Comparison of ENCODE assay signal across 8 cellular contexts in the genomic region with DNA sequence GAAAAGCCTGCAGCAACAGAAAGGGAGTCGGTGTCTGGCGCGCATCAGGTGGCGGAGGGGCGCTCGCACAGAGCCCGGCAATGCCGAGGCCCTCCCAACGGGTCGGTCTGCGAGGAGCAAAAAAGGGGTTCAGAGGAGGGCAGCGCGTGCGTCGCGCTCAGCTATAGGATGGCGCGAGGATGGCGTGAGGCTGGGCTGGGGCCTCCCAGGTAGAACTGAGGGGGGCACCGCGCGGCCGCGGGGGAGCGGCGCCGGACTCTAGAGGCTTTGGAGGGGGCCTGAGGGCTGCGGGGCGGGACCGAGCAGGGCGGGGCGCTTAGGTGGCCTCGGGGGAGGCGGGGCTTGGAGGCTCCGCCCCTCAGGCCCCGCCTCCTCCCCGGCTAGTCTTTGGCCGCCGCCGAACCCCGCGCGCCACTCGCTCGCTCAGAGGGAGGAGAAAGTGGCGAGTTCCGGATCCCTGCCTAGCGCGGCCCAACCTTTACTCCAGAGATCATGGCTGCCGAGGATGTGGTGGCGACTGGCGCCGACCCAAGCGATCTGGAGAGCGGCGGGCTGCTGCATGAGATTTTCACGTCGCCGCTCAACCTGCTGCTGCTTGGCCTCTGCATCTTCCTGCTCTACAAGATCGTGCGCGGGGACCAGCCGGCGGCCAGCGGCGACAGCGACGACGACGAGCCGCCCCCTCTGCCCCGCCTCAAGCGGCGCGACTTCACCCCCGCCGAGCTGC. TPM values are rescaled to one million over a fixed set of nuclear protein-coding genes. Genes with fewer than 3 reads are reported as not detected.
A peak's percentile ranks its signal among the peaks of the same experiment; 100 is the strongest.
DNase-seq lines count a peak whose midpoint lies in the region; ATAC-seq and TF ChIP-seq lines count a peak whose summit lies in the region.

A gene (plus strand): TSS at position 414 of the 727 bp plus-strand sequence. CDS start 79 bp downstream, at position 493.

- CTCF ChIA-PET in T-cell (lab: Charles Lee) = interaction anchor here in 1 of 2 donors (1.0 kb wide), 1 partner anchor 701 kb away, joined by 4 read pairs; no protein-coding TSS in a partner anchor

- TF ChIP-seq EP300 in upper lobe of left lung (IDR thresholded peaks at IDR 0.05) = no peak

- H3K4me3 Mint-ChIP-seq in T-cell = peak within 1 kb of the TSS; percentile 80 to 89 (median 82)

- H3K27ac Mint-ChIP-seq in T-cell = peak within 1 kb of the TSS; percentile 78 to 79

- ATAC-seq in T-cell (replicated peaks in 1 of 4) (peak; percentile 94 to 96 (median 96)), heart right ventricle (peak; percentile 96 to 98 (median 97)), upper lobe of left lung (ENCODE audit: low FRiP score in 2 of 2) (peak; percentile 96 to 97)

- peak in 3 of 4 donors; percentile 68 to 82 (median 74) for TF ChIP-seq POLR2A in upper lobe of left lung (IDR thresholded peaks at IDR 0.05)

- no peak for TF ChIP-seq CTCF in GM10266 (IDR thresholded peaks at IDR 0.05; ENCODE audit: control insufficient read depth, insufficient read depth, low read depth, missing control alignments)
- no peak for TF ChIP-seq CTCF in HFF-Myc (IDR thresholded peaks at IDR 0.05; ENCODE audit: low read depth, low read length, missing control alignments)
- no peak for TF ChIP-seq CTCF in heart right ventricle (IDR thresholded peaks at IDR 0.05)
- TF ChIP-seq CTCF in upper lobe of left lung (IDR thresholded peaks at IDR 0.05) = no peak

- H3K4me3 ChIP-seq in HFF-Myc (replicated peaks; ENCODE audit: low read depth, low read length) (peak within 1 kb of the TSS; percentile 81), heart right ventricle (peak within 1 kb of the TSS; percentile 58 to 85 (median 74)), upper lobe of left lung (peak within 1 kb of the TSS; percentile 47 to 85 (median 64))

- 1 to 38% (median 1%) methylated on average over 34 to 71 of the region's 77 CpGs for WGBS in adipose tissue, 3 donors
- 0 to 1% methylated on average over 8 to 66 of the region's 77 CpGs for WGBS in heart right ventricle, 2 donors
- 2 to 56% methylated on average over 11 to 65 of the region's 77 CpGs for WGBS in upper lobe of left lung, 2 donors

- intact Hi-C loops in heart right ventricle (cut with DNase I) = no loop called here
- intact Hi-C loops in posterior vena cava (cut with DNase I) = no loop called here

- no peaks in the 10 kb centered on the region for H3K36me3 Mint-ChIP-seq in T-cell

- peaks cover 0 to 3% of the 10 kb centered on the region in 2 donors for H3K27me3 Mint-ChIP-seq in T-cell

- peaks cover 0 to 23% (median 0%) of the 10 kb centered on the region in 9 donors for H3K4me1 ChIP-seq in heart right ventricle
- peaks cover 0 to 10% (median 2%) of the 10 kb centered on the region in 4 donors for H3K4me1 ChIP-seq in upper lobe of left lung

- peaks cover 25 to 36% (median 31%) of the 10 kb centered on the region in 3 donors for H3K4me1 Mint-ChIP-seq in T-cell

- H3K9me3 Mint-ChIP-seq in T-cell = no peaks in the 10 kb centered on the region

- peaks cover 0 to 9% (median 0%) of the 10 kb centered on the region in 9 donors for H3K36me3 ChIP-seq in heart right ventricle
- H3K36me3 ChIP-seq in upper lobe of left lung = no peaks in the 10 kb centered on the region

- DNase-seq in GM10266 (ENCODE audit: extremely low spot score) (peak; percentile 88), HFF-Myc (ENCODE audit: extremely low read depth, low read depth) (peak; percentile 48), NAMALWA (ENCODE audit: low spot score) (peak; percentile 81), T-cell (peak; percentile 53 to 83 (median 75)), heart right ventricle (peak; percentile 79 to 84), posterior vena cava (ENCODE audit: low spot score) (peak; percentile 93), upper lobe of left lung (peak; percentile 74 to 95)

- peaks cover 0 to 34% (median 0%) of the 10 kb centered on the region in 7 donors for H3K27me3 ChIP-seq in heart right ventricle
- H3K27me3 ChIP-seq in upper lobe of left lung = peaks cover 0 to 7% (median 0%) of the 10 kb centered on the region in 4 donors

- H3K27ac ChIP-seq in adipose tissue (ENCODE audit: low read depth, low read length) = peak within 1 kb of the TSS; percentile 64
- peak within 1 kb of the TSS; percentile 54 to 91 (median 82) for H3K27ac ChIP-seq in heart right ventricle
- H3K27ac ChIP-seq in upper lobe of left lung = peak within 1 kb of the TSS; percentile 83 to 89 (median 88)

- no peaks in the 10 kb centered on the region for H3K9me3 ChIP-seq in heart right ventricle
- H3K9me3 ChIP-seq in upper lobe of left lung = no peaks in the 10 kb centered on the region

- POLR2A ChIA-PET in T-cell (lab: Charles Lee) = interaction anchor here in 1 of 2 donors (0.5 kb wide), 1 partner anchor 465 kb away, joined by 5 read pairs; no protein-coding TSS in a partner anchor

RNA-seq across cellular contexts. Expression of the gene that starts here (rescaled TPM):
- total RNA-seq in T-cell (10 to 100 TPM; 11.7 to 15.8 (median 13.4) TPM), heart right ventricle (10 to 100 TPM; 11.5 to 22.8 (median 14.3) TPM), posterior vena cava (100 to 1,000 TPM in 1 of 2 donors, 10 to 100 TPM in 1; 96.4 to 126 TPM), upper lobe of left lung (100 to 1,000 TPM in 2 of 6 donors, 10 to 100 TPM in 4; 28.3 to 112 (median 74.3) TPM)
- polyA plus RNA-seq in adipose tissue (100 to 1,000 TPM in 1 of 3 donors, 10 to 100 TPM in 2; 37.2 to 150 (median 97.1) TPM), heart right ventricle (10 to 100 TPM; 28.4 to 33.1 TPM)

Comparison
In these comparisons a context has a peak if more than half of its experiments do, and no peak if none do; other contexts are left out.
1. Peak in every context shown above with its lines: DNase-seq, ATAC-seq, H3K4me3 ChIP-seq and H3K27ac ChIP-seq.